ENCODE assay signal across 8 cellular contexts in the genomic region with DNA sequence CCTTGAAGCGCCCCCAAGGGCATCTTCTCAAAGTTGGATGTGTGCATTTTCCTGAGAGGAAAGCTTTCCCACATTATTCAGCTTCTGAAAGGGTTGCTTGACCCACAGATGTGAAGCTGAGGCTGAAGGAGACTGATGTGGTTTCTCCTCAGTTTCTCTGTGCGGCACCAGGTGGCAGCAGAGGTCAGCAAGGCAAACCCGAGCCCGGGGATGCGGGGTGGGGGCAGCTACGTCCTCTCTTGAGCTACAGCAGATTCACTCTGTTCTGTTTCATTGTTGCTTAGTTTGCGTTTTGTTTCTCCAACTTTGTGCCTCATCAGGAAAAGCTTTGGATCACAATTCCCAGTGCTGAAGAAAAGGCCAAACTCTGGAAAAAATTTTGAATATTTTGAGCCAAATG.
A peak's percentile ranks its signal among the peaks of the same experiment; 100 is the strongest.
DNase-seq lines count a peak whose midpoint lies in the region; ATAC-seq and TF ChIP-seq lines count a peak whose summit lies in the region.
"Not testable (repeated sequence)": the region's sequence is repeated elsewhere in the genome, so short reads cannot be mapped to it uniquely, and the experiment has no call there.

No MANE protein-coding gene starts in this region.

- H3K9me3 Mint-ChIP-seq in CD4-positive, CD25-positive, alpha-beta regulatory T cell; activated CD8-positive, alpha-beta T cell treated with anti-CD3 and anti-CD28 coated beads for 36 hours; activated naive CD4-positive, alpha-beta T cell treated with anti-CD3 and anti-CD28 coated beads, Interleukin-2, amount 50 U/mL, for 72 hours; mesothelial cell of epicardium; stimulated activated naive B cell treated with anti-CD40 and anti-IgM and Interleukin-4, amounts not matched to agents 10 μg/mL and 1 μg/mL and 100 μg/mL, for 72 hours: not testable (repeated sequence)

- not testable (repeated sequence) for H3K4me3 ChIP-seq in CD4-positive, CD25-positive, alpha-beta regulatory T cell (ENCODE audit: low read depth, low read length); PC-9; fibroblast of pulmonary artery (replicated peaks; ENCODE audit: low read depth, low read length)

- not testable (repeated sequence) for H3K27ac ChIP-seq in CD4-positive, CD25-positive, alpha-beta regulatory T cell (ENCODE audit: insufficient read depth, low read length, poor library complexity, severe bottlenecking); PC-9

- H3F3A ChIP-seq in PC-9 (ENCODE audit: insufficient read depth, low read depth) = not testable (repeated sequence)

- not testable (repeated sequence) for H3K36me3 ChIP-seq in CD4-positive, CD25-positive, alpha-beta regulatory T cell (ENCODE audit: control insufficient read depth, insufficient read depth, low read length); PC-9 (ENCODE audit: low read depth)

- H3K4me3 Mint-ChIP-seq in CD4-positive, CD25-positive, alpha-beta regulatory T cell; activated CD8-positive, alpha-beta T cell treated with anti-CD3 and anti-CD28 coated beads for 36 hours; mesothelial cell of epicardium; stimulated activated naive B cell treated with anti-CD40 and anti-IgM and Interleukin-4, amounts not matched to agents 10 μg/mL and 1 μg/mL and 100 μg/mL, for 72 hours: not testable (repeated sequence)

- H3K4me1 Mint-ChIP-seq in CD4-positive, CD25-positive, alpha-beta regulatory T cell; activated CD8-positive, alpha-beta T cell treated with anti-CD3 and anti-CD28 coated beads for 36 hours (ENCODE audit: low read depth); mesothelial cell of epicardium; stimulated activated naive B cell treated with anti-CD40 and anti-IgM and Interleukin-4, amounts not matched to agents 10 μg/mL and 1 μg/mL and 100 μg/mL, for 72 hours: not testable (repeated sequence)

- H3K36me3 Mint-ChIP-seq in CD4-positive, CD25-positive, alpha-beta regulatory T cell; activated CD8-positive, alpha-beta T cell treated with anti-CD3 and anti-CD28 coated beads for 36 hours (ENCODE audit: low read depth); activated naive CD4-positive, alpha-beta T cell treated with anti-CD3 and anti-CD28 coated beads, Interleukin-2, amount 50 U/mL, for 72 hours; mesothelial cell of epicardium; stimulated activated naive B cell treated with anti-CD40 and anti-IgM and Interleukin-4, amounts not matched to agents 10 μg/mL and 1 μg/mL and 100 μg/mL, for 72 hours: not testable (repeated sequence)

- H3K4me2 ChIP-seq in PC-9 = not testable (repeated sequence)

- not testable (repeated sequence) for H3K4me1 ChIP-seq in CD4-positive, CD25-positive, alpha-beta regulatory T cell (ENCODE audit: control insufficient read depth, insufficient read depth, low read length, poor library complexity, severe bottlenecking); PC-9 (replicated peaks; ENCODE audit: insufficient read depth)

- H3K9me3 ChIP-seq in CD4-positive, CD25-positive, alpha-beta regulatory T cell (ENCODE audit: control insufficient read depth in 2 of 2, low read length in 2 of 2); PC-9 (ENCODE audit: insufficient read depth, low read depth): not testable (repeated sequence)

- not testable (repeated sequence) for BruUV-seq in PC-9 (replicated peaks; lab: Mats Ljungman, UMichigan)

- POLR2A ChIA-PET in PC-9 (lab: Charles Lee; ENCODE audit: unreplicated experiment); activated CD8-positive, alpha-beta T cell treated with anti-CD3 and anti-CD28 coated beads for 36 hours (lab: Charles Lee): not testable (repeated sequence)

- intact Hi-C loops in PC-9 (cut with micrococcal nuclease; ENCODE audit: unreplicated experiment); activated CD8-positive, alpha-beta T cell treated with anti-CD3 and anti-CD28 coated beads for 36 hours (cut with micrococcal nuclease): not testable (repeated sequence)

- not testable (repeated sequence) for H3K27me3 ChIP-seq in CD4-positive, CD25-positive, alpha-beta regulatory T cell (ENCODE audit: control insufficient read depth, insufficient read depth, low read length); PC-9 (ENCODE audit: insufficient read depth, low read depth)

- H3K9me2 ChIP-seq in PC-9 (ENCODE audit: insufficient read depth) = not testable (repeated sequence)

- TF ChIP-seq CTCF in PC-9 (conservative IDR thresholded peaks at IDR 0.05) = peak; percentile 65
- peak; percentile 36 for TF ChIP-seq CTCF in activated CD8-positive, alpha-beta T cell treated with anti-CD3 and anti-CD28 coated beads for 36 hours (IDR thresholded peaks at IDR 0.05)
- peak; percentile 6 for TF ChIP-seq CTCF in fibroblast of pulmonary artery (IDR thresholded peaks at IDR 0.05; ENCODE audit: low read length, missing control alignments)
- not testable (repeated sequence) for TF ChIP-seq CTCF in mesothelial cell of epicardium (IDR thresholded peaks at IDR 0.05; ENCODE audit: unreplicated experiment)

- not testable (repeated sequence) for ATAC-seq in CD4-positive, CD25-positive, alpha-beta regulatory T cell (ENCODE audit: low read depth in 2 of 2); activated CD8-positive, alpha-beta T cell treated with anti-CD3 and anti-CD28 coated beads for 36 hours; activated naive CD4-positive, alpha-beta T cell treated with anti-CD3 and anti-CD28 coated beads, Interleukin-2, amount 50 U/mL, for 72 hours; stimulated activated naive B cell treated with anti-CD40 and anti-IgM and Interleukin-4, amounts not matched to agents 10 μg/mL and 1 μg/mL and 100 μg/mL, for 72 hours (replicated peaks)

- not testable (repeated sequence) for H3K27ac Mint-ChIP-seq in CD4-positive, CD25-positive, alpha-beta regulatory T cell; activated CD8-positive, alpha-beta T cell treated with anti-CD3 and anti-CD28 coated beads for 36 hours; activated naive CD4-positive, alpha-beta T cell treated with anti-CD3 and anti-CD28 coated beads, Interleukin-2, amount 50 U/mL, for 72 hours; mesothelial cell of epicardium; stimulated activated naive B cell treated with anti-CD40 and anti-IgM and Interleukin-4, amounts not matched to agents 10 μg/mL and 1 μg/mL and 100 μg/mL, for 72 hours

- peak in 2 of 3 donors; percentile 24 to 56 for DNase-seq in CD4-positive, CD25-positive, alpha-beta regulatory T cell
- DNase-seq in PC-9 = peak in 1 of 2 experiments; percentile 78
- peak; percentile 84 for DNase-seq in activated CD8-positive, alpha-beta T cell treated with anti-CD3 and anti-CD28 coated beads for 36 hours
- peak; percentile 40 to 61 for DNase-seq in activated naive CD4-positive, alpha-beta T cell treated with anti-CD3 and anti-CD28 coated beads, Interleukin-2, amount 50 U/mL, for 72 hours (ENCODE audit: low spot score in 2 of 2)
- DNase-seq in fibroblast of pulmonary artery (ENCODE audit: low read depth) = not testable (repeated sequence)
- DNase-seq in mesothelial cell of epicardium (ENCODE audit: low spot score in 2 of 2, unreplicated experiment in 2 of 2) = peak; percentile 61 to 80
- peak; percentile 31 to 46 for DNase-seq in stimulated activated CD4-positive, alpha-beta T cell treated with anti-CD3 and anti-CD28 coated beads, Interleukin-15, amount 100 ng/mL, for 1 hour (ENCODE audit: low read depth in 1 of 2, low spot score in 1 of 2)
- peak; percentile 41 for DNase-seq in stimulated activated naive B cell treated with anti-CD40 and anti-IgM and Interleukin-4, amounts not matched to agents 10 μg/mL and 1 μg/mL and 100 μg/mL, for 72 hours

- CTCF ChIA-PET in PC-9 (lab: Charles Lee); activated CD8-positive, alpha-beta T cell treated with anti-CD3 and anti-CD28 coated beads for 36 hours (lab: Charles Lee): not testable (repeated sequence)

- not testable (repeated sequence) for H3K27me3 Mint-ChIP-seq in CD4-positive, CD25-positive, alpha-beta regulatory T cell; activated CD8-positive, alpha-beta T cell treated with anti-CD3 and anti-CD28 coated beads for 36 hours; mesothelial cell of epicardium (ENCODE audit: low read depth); stimulated activated naive B cell treated with anti-CD40 and anti-IgM and Interleukin-4, amounts not matched to agents 10 μg/mL and 1 μg/mL and 100 μg/mL, for 72 hours

- not testable (repeated sequence) for H2AFZ ChIP-seq in PC-9

- H3K79me2 ChIP-seq in PC-9 (ENCODE audit: low read depth) = not testable (repeated sequence)

- H4K20me1 ChIP-seq in PC-9 (ENCODE audit: insufficient read depth) = not testable (repeated sequence)
